18 cellular contexts compared by ENCODE assay signal in the genomic region with DNA sequence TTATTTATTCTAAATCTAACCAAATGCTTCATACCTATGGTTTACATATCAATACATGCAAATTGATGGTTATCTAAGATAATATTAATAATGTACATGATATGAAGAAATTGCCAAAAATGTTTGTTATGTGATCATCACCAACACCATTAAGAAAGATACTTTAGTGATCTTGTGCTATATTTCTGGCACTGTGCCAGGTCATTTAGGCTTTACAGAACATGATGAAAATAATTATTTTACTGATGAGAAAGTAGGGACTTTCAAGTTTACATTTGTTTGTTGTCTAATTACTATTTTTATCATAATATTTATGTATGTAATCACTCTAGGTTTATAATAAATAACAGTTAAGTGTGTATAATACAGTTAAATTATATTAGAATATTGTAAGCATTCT.
"Had no signal": no experiment of that assay in that cellular context is flagged by ENCODE, and none has a peak within 500 bp of the region (broad histone marks: within the 10 kb centered on the region; RNA-seq: fewer than 3 reads in every experiment).

No MANE protein-coding gene starts in this region.

- H2AFZ ChIP-seq: parathyroid adenoma had no signal

- H3K4me3 ChIP-seq: body of pancreas, left lung, sigmoid colon, upper lobe of right lung had no signal

- FAIRE-seq: frontal cortex had no signal

- H3K79me2 ChIP-seq: parathyroid adenoma had no signal

- ATAC-seq: activated CD8-positive, alpha-beta T cell treated with anti-CD3 and anti-CD28 coated beads, Interleukin-2, amount 10 ng/mL, durations not matched to agents 7 days and 5 days; body of pancreas; left lung; natural killer cell treated with Interleukin-12 subunit alpha and Interleukin-12 subunit beta and Interleukin-15 and Interleukin-18, amount 100 ng/mL, for 72 hours; stimulated activated memory B cell treated with anti-CD40 and anti-IgM and Interleukin-4, amounts not matched to agents 10 μg/mL and 1 μg/mL and 100 μg/mL, for 72 hours; upper lobe of right lung had no signal

- H3K36me3 ChIP-seq: left lung, neutrophil, sigmoid colon, upper lobe of right lung had no signal

- H3K27me3 ChIP-seq: body of pancreas, left lung, neutrophil, sigmoid colon, upper lobe of right lung had no signal

- DNase-seq: activated CD4-positive, alpha-beta T cell treated with anti-CD3 and anti-CD28 coated beads, Interleukin-2, amount 10 ng/mL, durations not matched to agents 7 days and 5 days; activated CD8-positive, alpha-beta T cell treated with anti-CD3 and anti-CD28 coated beads, Interleukin-2, amount 10 ng/mL, durations not matched to agents 7 days and 5 days; activated naive CD4-positive, alpha-beta T cell treated with Interleukin-2 at 50 U/mL for 16 hours; activated naive CD8-positive, alpha-beta T cell treated with anti-CD3 and anti-CD28 coated beads, Interleukin-2, amount 10 ng/mL, durations not matched to agents 7 days and 5 days; activated T-cell treated with anti-CD3 and anti-CD28 coated beads, Interleukin-2, amount 50 U/mL, for 24 hours; body of pancreas; endodermal cell; head of caudate nucleus; left lung; sigmoid colon; stimulated activated CD4-positive, alpha-beta T cell treated with anti-CD3 and anti-CD28 coated beads, Interleukin-4, amount 100 ng/mL, for 24 hours; upper lobe of right lung had no signal

- H3K9ac ChIP-seq: parathyroid adenoma had no signal

- H3K4me1 ChIP-seq: body of pancreas, left lung, parathyroid adenoma, upper lobe of right lung had no signal

- H3K27ac ChIP-seq: body of pancreas, epithelial cell of prostate, left lung, neutrophil, parathyroid adenoma, sigmoid colon, upper lobe of right lung had no signal

- H3K9me3 ChIP-seq: body of pancreas, left lung, neutrophil, sigmoid colon, upper lobe of right lung had no signal
